Comparison of ENCODE assay signal across 13 cellular contexts in the genomic region with DNA sequence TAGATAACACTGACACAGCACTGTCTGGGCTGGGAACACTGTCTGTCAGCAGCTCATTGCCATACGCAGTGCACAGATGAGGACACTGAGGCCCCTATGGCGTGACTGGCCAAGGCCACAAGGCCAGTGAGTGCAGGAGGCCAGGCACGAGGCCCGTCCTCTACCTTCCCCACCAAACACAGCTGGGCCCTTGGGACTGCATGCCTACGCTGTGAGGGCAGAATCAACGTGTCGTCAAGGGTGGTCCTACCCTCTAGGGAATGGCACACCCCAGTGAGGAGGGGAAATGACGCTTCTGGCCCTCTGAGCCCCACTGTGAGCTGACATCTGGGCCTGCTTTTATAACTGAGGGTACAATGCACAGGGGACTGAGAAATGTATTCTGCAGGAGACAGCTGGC.
"Had no signal": no experiment of that assay in that cellular context is flagged by ENCODE, and none has a peak within 500 bp of the region (broad histone marks: within the 10 kb centered on the region; RNA-seq: fewer than 3 reads in every experiment).

No MANE protein-coding gene starts in this region.

- H3K9me3 ChIP-seq: body of pancreas, tibial nerve had no signal

- ATAC-seq: activated naive CD4-positive, alpha-beta T cell treated with anti-CD3 and anti-CD28 coated beads, Interleukin-2, amount 50 U/mL, for 72 hours; body of pancreas; effector memory CD8-positive, alpha-beta T cell; stimulated activated naive CD8-positive, alpha-beta T cell treated with anti-CD3 and anti-CD28 coated beads, Interleukin-15, Interleukin-2, amounts not matched to agents 100 U/mL and 50 U/mL, for 24 hours had no signal

- H3K36me3 Mint-ChIP-seq: activated naive CD4-positive, alpha-beta T cell treated with anti-CD3 and anti-CD28 coated beads, Interleukin-2, amount 50 U/mL, for 72 hours had no signal

- H3K27ac Mint-ChIP-seq: activated naive CD4-positive, alpha-beta T cell treated with anti-CD3 and anti-CD28 coated beads, Interleukin-2, amount 50 U/mL, for 72 hours; effector memory CD8-positive, alpha-beta T cell had no signal

- H3K27ac ChIP-seq: tibial nerve, WERI-Rb-1 had no signal

- H3K9me3 Mint-ChIP-seq: activated naive CD4-positive, alpha-beta T cell treated with anti-CD3 and anti-CD28 coated beads, Interleukin-2, amount 50 U/mL, for 72 hours; effector memory CD8-positive, alpha-beta T cell had no signal

- H3K4me3 Mint-ChIP-seq: effector memory CD8-positive, alpha-beta T cell had no signal

- H3K27me3 ChIP-seq: body of pancreas, tibial nerve had no signal

- DNase-seq: activated CD4-positive, alpha-beta T cell treated with anti-CD3 and anti-CD28 coated beads, Interleukin-2, amount 50 U/mL, for 48 hours; activated gamma-delta T cell treated with Interleukin-2 at 50 U/mL for 16 hours; amniotic stem cell; body of pancreas; dermis blood vessel endothelial cell; effector memory CD8-positive, alpha-beta T cell; stimulated activated CD4-positive, alpha-beta T cell treated with anti-CD3 and anti-CD28 coated beads, Interleukin-12 subunit alpha, Interleukin-12 subunit beta, amount 100 ng/mL, for 4 hours; stimulated activated CD4-positive, alpha-beta T cell treated with anti-CD3 and anti-CD28 coated beads, Interleukin-1b, Interleukin-23, amount 100 ng/mL, for 48 hours; stimulated activated naive CD8-positive, alpha-beta T cell treated with anti-CD3 and anti-CD28 coated beads, Interleukin-15, Interleukin-2, amounts not matched to agents 100 U/mL and 50 U/mL, for 24 hours; T-helper 2 cell; WERI-Rb-1 had no signal

- H3K4me3 ChIP-seq: body of pancreas, tibial nerve had no signal
